Comparison of ENCODE assay signal across 39 cellular contexts in genomic region chr7:156964971-156965370, GRCh38. TPM values are rescaled to one million over a fixed set of nuclear protein-coding genes. Genes with fewer than 3 reads are reported as not detected.
"Had no signal": no experiment of that assay in that cellular context is flagged by ENCODE, and none has a peak within 500 bp of the region (broad histone marks: within the 10 kb centered on the region; RNA-seq: fewer than 3 reads in every experiment).

No MANE protein-coding gene starts in this region.

- H3K27ac ChIP-seq: adrenal gland, body of pancreas, brain microvascular endothelial cell, breast epithelium, VCaP had no signal

- H3K27ac Mint-ChIP-seq: activated B cell treated with CpG ODN at 0.5 μM for 24 hours; activated CD4-positive, alpha-beta memory T cell treated with anti-CD3 and anti-CD28 coated beads for 36 hours; activated CD4-positive, alpha-beta T cell treated with anti-CD3 and anti-CD28 coated beads, Interleukin-2, amount 10 ng/mL, durations not matched to agents 24 days and 14 days; activated CD8-positive, alpha-beta T cell treated with anti-CD3 and anti-CD28 coated beads for 36 hours; activated naive CD4-positive, alpha-beta T cell treated with anti-CD3 and anti-CD28 coated beads for 36 hours; activated naive CD8-positive, alpha-beta T cell treated with anti-CD3 and anti-CD28 coated beads for 36 hours; activated T-cell treated with anti-CD3 and anti-CD28 coated beads, Interleukin-2, amount 50 U/mL, for 72 hours; activated T-helper 1 cell treated with anti-CD3 and anti-CD28 coated beads, Interleukin-12 subunit alpha, Interleukin-12 subunit beta, Interleukin-2, Interleukin-4 antibody, amounts not matched to agents 30 ng/mL and 10 ng/mL and 1 ng/mL, durations not matched to agents 14 hours and 24 hours and 36 hours; activated T-helper 17 cell treated with anti-CD3 and anti-CD28 coated beads, Interleukin-2, amount 50 U/mL, for 72 hours; T-helper 1 cell treated with Interleukin-12 subunit alpha and Interleukin-12 subunit beta and Interleukin-4 antibody, amounts not matched to agents 30 μg/mL and 1 μg/mL, for 36 hours; T-helper 2 cell treated with Interferon-gamma antibody and Interleukin-4, amounts not matched to agents 5 μg/mL and 100 μg/mL, for 36 hours had no signal

- ATAC-seq: activated CD8-positive, alpha-beta T cell treated with anti-CD3 and anti-CD28 coated beads for 36 hours; activated naive CD4-positive, alpha-beta T cell treated with anti-CD3 and anti-CD28 coated beads, Interleukin-2, amount 50 U/mL, for 72 hours; activated T-cell treated with anti-CD3 and anti-CD28 coated beads, Interleukin-2, amount 50 U/mL, for 4 hours; activated T-cell treated with anti-CD3 and anti-CD28 coated beads, Interleukin-2, amount 50 U/mL, for 72 hours; activated T-helper 17 cell treated with anti-CD3 and anti-CD28 coated beads, Interleukin-2, amount 50 U/mL, for 72 hours; body of pancreas had no signal

- H3K4me1 Mint-ChIP-seq: activated B cell treated with CpG ODN at 0.5 μM for 24 hours; activated CD4-positive, alpha-beta T cell treated with anti-CD3 and anti-CD28 coated beads, Interleukin-2, amount 10 ng/mL, durations not matched to agents 24 days and 14 days; activated naive CD8-positive, alpha-beta T cell treated with anti-CD3 and anti-CD28 coated beads for 36 hours had no signal

- DNase-seq: activated B cell treated with CpG ODN at 0.5 μM for 24 hours; activated CD4-positive, alpha-beta memory T cell treated with anti-CD3 and anti-CD28 coated beads for 36 hours; activated CD4-positive, alpha-beta T cell treated with anti-CD3 and anti-CD28 coated beads for 4 hours; activated CD4-positive, alpha-beta T cell treated with anti-CD3 and anti-CD28 coated beads, Interleukin-2, amount 10 ng/mL, durations not matched to agents 24 days and 14 days; activated CD4-positive, alpha-beta T cell treated with anti-CD3 and anti-CD28 coated beads, Interleukin-2, amount 50 U/mL, for 1 hour; activated CD4-positive, alpha-beta T cell treated with anti-CD3 and anti-CD28 coated beads, Interleukin-2, amount 50 U/mL, for 4 hours; activated CD4-positive, CD25-positive, alpha-beta regulatory T cell treated with anti-CD3 and anti-CD28 coated beads, Interleukin-2, amount 50 U/mL, for 72 hours; activated CD8-positive, alpha-beta memory T cell treated with anti-CD3 and anti-CD28 coated beads, Interleukin-2, amount 50 U/mL, for 4 hours; activated CD8-positive, alpha-beta T cell treated with anti-CD3 and anti-CD28 coated beads for 36 hours; activated effector memory CD4-positive, alpha-beta T cell treated with anti-CD3 and anti-CD28 coated beads, Interleukin-2, amount 50 U/mL, for 16 hours; activated gamma-delta T cell treated with Interleukin-2 at 50 U/mL for 16 hours; activated naive CD4-positive, alpha-beta T cell; activated naive CD4-positive, alpha-beta T cell treated with anti-CD3 and anti-CD28 coated beads for 36 hours; activated naive CD4-positive, alpha-beta T cell treated with anti-CD3 and anti-CD28 coated beads, Interleukin-2, amount 50 U/mL, for 16 hours; activated naive CD8-positive, alpha-beta T cell treated with anti-CD3 and anti-CD28 coated beads for 36 hours; activated T-cell treated with anti-CD3 and anti-CD28 coated beads for 4 hours; activated T-cell treated with anti-CD3 and anti-CD28 coated beads, Interleukin-2, amount 50 U/mL, for 1 hour; activated T-cell treated with anti-CD3 and anti-CD28 coated beads, Interleukin-2, amount 50 U/mL, for 4 hours; activated T-cell treated with anti-CD3 and anti-CD28 coated beads, Interleukin-2, amount 50 U/mL, for 72 hours; adrenal gland; amniotic stem cell; aorta; body of pancreas; brain microvascular endothelial cell; cerebellar nuclear complex; T-helper 1 cell; T-helper 2 cell; T-helper 9 cell had no signal

- H3K4me3 Mint-ChIP-seq: activated B cell treated with CpG ODN at 0.5 μM for 24 hours; activated CD4-positive, alpha-beta memory T cell treated with anti-CD3 and anti-CD28 coated beads for 36 hours; activated CD4-positive, alpha-beta T cell treated with anti-CD3 and anti-CD28 coated beads, Interleukin-2, amount 10 ng/mL, durations not matched to agents 24 days and 14 days; activated CD8-positive, alpha-beta T cell treated with anti-CD3 and anti-CD28 coated beads for 36 hours; activated naive CD4-positive, alpha-beta T cell treated with anti-CD3 and anti-CD28 coated beads for 36 hours; activated naive CD8-positive, alpha-beta T cell treated with anti-CD3 and anti-CD28 coated beads for 36 hours; activated T-cell treated with anti-CD3 and anti-CD28 coated beads, Interleukin-2, amount 50 U/mL, for 4 hours; activated T-cell treated with anti-CD3 and anti-CD28 coated beads, Interleukin-2, amount 50 U/mL, for 72 hours; activated T-helper 1 cell treated with anti-CD3 and anti-CD28 coated beads, Interleukin-12 subunit alpha, Interleukin-12 subunit beta, Interleukin-2, Interleukin-4 antibody, amounts not matched to agents 30 ng/mL and 10 ng/mL and 1 ng/mL, durations not matched to agents 14 hours and 24 hours and 36 hours; activated T-helper 17 cell treated with anti-CD3 and anti-CD28 coated beads, Interleukin-2, amount 50 U/mL, for 72 hours; central memory CD8-positive, alpha-beta T cell; T-helper 1 cell treated with Interleukin-12 subunit alpha and Interleukin-12 subunit beta and Interleukin-4 antibody, amounts not matched to agents 30 μg/mL and 1 μg/mL, for 36 hours; T-helper 2 cell treated with Interferon-gamma antibody and Interleukin-4, amounts not matched to agents 5 μg/mL and 100 μg/mL, for 36 hours had no signal

- H3K27me3 Mint-ChIP-seq: activated B cell treated with CpG ODN at 0.5 μM for 24 hours; activated CD4-positive, alpha-beta memory T cell treated with anti-CD3 and anti-CD28 coated beads for 36 hours; activated CD4-positive, alpha-beta T cell treated with anti-CD3 and anti-CD28 coated beads, Interleukin-2, amount 10 ng/mL, durations not matched to agents 24 days and 14 days; activated CD8-positive, alpha-beta T cell treated with anti-CD3 and anti-CD28 coated beads for 36 hours; activated naive CD8-positive, alpha-beta T cell treated with anti-CD3 and anti-CD28 coated beads for 36 hours; activated T-helper 17 cell treated with anti-CD3 and anti-CD28 coated beads, Interleukin-2, amount 50 U/mL, for 72 hours; central memory CD8-positive, alpha-beta T cell had no signal

- H3K9me3 Mint-ChIP-seq: activated B cell treated with CpG ODN at 0.5 μM for 24 hours; activated CD4-positive, alpha-beta memory T cell treated with anti-CD3 and anti-CD28 coated beads for 36 hours; activated CD4-positive, alpha-beta T cell treated with anti-CD3 and anti-CD28 coated beads, Interleukin-2, amount 10 ng/mL, durations not matched to agents 24 days and 14 days; activated CD8-positive, alpha-beta T cell treated with anti-CD3 and anti-CD28 coated beads for 36 hours; activated naive CD4-positive, alpha-beta T cell treated with anti-CD3 and anti-CD28 coated beads for 36 hours; activated naive CD4-positive, alpha-beta T cell treated with anti-CD3 and anti-CD28 coated beads, Interleukin-2, amount 50 U/mL, for 72 hours; activated naive CD8-positive, alpha-beta T cell treated with anti-CD3 and anti-CD28 coated beads for 36 hours; activated T-cell treated with anti-CD3 and anti-CD28 coated beads, Interleukin-2, amount 50 U/mL, for 4 hours; activated T-cell treated with anti-CD3 and anti-CD28 coated beads, Interleukin-2, amount 50 U/mL, for 72 hours; activated T-helper 1 cell treated with anti-CD3 and anti-CD28 coated beads, Interleukin-12 subunit alpha, Interleukin-12 subunit beta, Interleukin-2, Interleukin-4 antibody, amounts not matched to agents 30 ng/mL and 10 ng/mL and 1 ng/mL, durations not matched to agents 14 hours and 24 hours and 36 hours; activated T-helper 17 cell treated with anti-CD3 and anti-CD28 coated beads, Interleukin-2, amount 50 U/mL, for 72 hours; central memory CD8-positive, alpha-beta T cell; T-helper 1 cell treated with Interleukin-12 subunit alpha and Interleukin-12 subunit beta and Interleukin-4 antibody, amounts not matched to agents 30 μg/mL and 1 μg/mL, for 36 hours; T-helper 2 cell treated with Interferon-gamma antibody and Interleukin-4, amounts not matched to agents 5 μg/mL and 100 μg/mL, for 36 hours had no signal

RNA-seq across cellular contexts. Expression of gene MNX1, which starts 45.5 kb away (rescaled TPM):
- total RNA-seq: activated B cell treated with CpG ODN at 0.5 μM for 24 hours; activated CD4-positive, alpha-beta memory T cell treated with anti-CD3 and anti-CD28 coated beads for 36 hours; activated CD4-positive, alpha-beta T cell treated with anti-CD3 and anti-CD28 coated beads, Interleukin-2, amount 10 ng/mL, durations not matched to agents 24 days and 14 days; activated CD8-positive, alpha-beta memory T cell treated with anti-CD3 and anti-CD28 coated beads for 36 hours; activated CD8-positive, alpha-beta T cell treated with anti-CD3 and anti-CD28 coated beads for 36 hours; activated naive CD8-positive, alpha-beta T cell treated with anti-CD3 and anti-CD28 coated beads for 36 hours; activated T-cell treated with anti-CD3 and anti-CD28 coated beads, Interleukin-2, amount 50 U/mL, for 4 hours; activated T-helper 1 cell treated with anti-CD3 and anti-CD28 coated beads, Interleukin-12 subunit alpha, Interleukin-12 subunit beta, Interleukin-2, Interleukin-4 antibody, amounts not matched to agents 30 ng/mL and 10 ng/mL and 1 ng/mL, durations not matched to agents 14 hours and 24 hours and 36 hours; activated T-helper 17 cell treated with anti-CD3 and anti-CD28 coated beads, Interleukin-2, amount 50 U/mL, for 72 hours; aorta; astrocyte; cardiac septum had no signal
